ENCODE assay signal across 8 cellular contexts in genomic region chr7:12686234-12686893, GRCh38. TPM values are rescaled to one million over a fixed set of nuclear protein-coding genes. Genes with fewer than 3 reads are reported as not detected.
A peak's percentile ranks its signal among the peaks of the same experiment; 100 is the strongest.
DNase-seq lines count a peak whose midpoint lies in the region; ATAC-seq lines count a peak whose summit lies in the region.

No MANE protein-coding gene starts in this region.

- ATAC-seq in GM21367 (IDR thresholded peaks at IDR 0.05; ENCODE audit: unreplicated experiment) = peak; percentile 83

- peak; percentile 87 for DNase-seq in COLO829 (ENCODE audit: low spot score)
- DNase-seq in HT-29 (ENCODE audit: low spot score) = peak; percentile 97
- peak; percentile 98 for DNase-seq in NOMO-1 treated with DMSO at 0.1 percent for 48 hours (lab: John Stamatoyannopoulos, UW; ENCODE audit: unreplicated experiment)
- DNase-seq in activated CD8-positive, alpha-beta memory T cell treated with anti-CD3 and anti-CD28 coated beads, Interleukin-2, amount 50 U/mL, for 4 hours = peak; percentile 90
- peak; percentile 63 for DNase-seq in epidermal melanocyte (ENCODE audit: insufficient read length, low spot score)
- DNase-seq in middle frontal gyrus (ENCODE audit: extremely low spot score, low spot score) = peak; percentile 67
- peak; percentile 89 to 90 for DNase-seq in stimulated activated CD8-positive, alpha-beta memory T cell treated with anti-CD3 and anti-CD28 coated beads, Interleukin-2, amount 100 ng/mL, for 48 hours (ENCODE audit: low read depth in 2 of 2)

RNA-seq across cellular contexts. Expression of gene ARL4A, which starts 1.1 kb away (rescaled TPM):
- 24.2 and 26.8 TPM in 2 replicates for total RNA-seq in HT-29 (2014; rRNA removed; shearing (Covaris generic))

Comparison
In these comparisons a context has a peak if more than half of its experiments do, and no peak if none do; other contexts are left out.
1. Peak in every context shown above with its lines: DNase-seq and ATAC-seq.